In the genomic region with DNA sequence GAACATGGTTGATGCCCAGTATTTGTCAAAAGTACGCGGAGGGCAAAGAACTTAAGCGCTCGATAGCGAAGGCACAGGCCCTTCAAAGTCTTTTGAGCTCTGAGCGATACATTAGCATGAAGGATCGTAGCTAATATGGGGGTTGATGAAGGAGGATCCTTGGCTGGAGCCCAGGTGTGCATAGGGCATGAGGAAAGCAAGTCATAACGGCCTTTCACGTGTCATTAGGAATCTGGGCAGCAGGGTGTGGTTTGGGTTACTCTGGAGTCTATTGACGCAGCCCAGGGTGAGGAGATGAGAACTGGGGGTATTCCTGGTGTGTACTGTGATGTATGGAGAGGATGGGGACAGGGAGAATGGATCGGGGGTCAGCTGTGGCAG, we compare ENCODE assay signal across 9 cellular contexts. TPM values are rescaled to one million over a fixed set of nuclear protein-coding genes. Genes with fewer than 3 reads are reported as not detected.
A peak's percentile ranks its signal among the peaks of the same experiment; 100 is the strongest.
DNase-seq lines count a peak whose midpoint lies in the region; ATAC-seq, FAIRE-seq and TF ChIP-seq lines count a peak whose summit lies in the region.
"Had no signal": no experiment of that assay in that cellular context is flagged by ENCODE, and none has a peak within 500 bp of the region (broad histone marks: within the 10 kb centered on the region; RNA-seq: fewer than 3 reads in every experiment).

No MANE protein-coding gene starts in this region.

- no peak for TF ChIP-seq CTCF in activated CD8-positive, alpha-beta T cell treated with anti-CD3 and anti-CD28 coated beads for 36 hours (IDR thresholded peaks at IDR 0.05)
- no peak for TF ChIP-seq CTCF in omental fat pad (IDR thresholded peaks at IDR 0.05)

- H3K27ac ChIP-seq in HUES48 (ENCODE audit: low read depth, low read length): peak overlapping the region; percentile 94

- peak overlapping the region; percentile 85 for H3K4me3 ChIP-seq in HUES48 (ENCODE audit: low read depth, low read length)

- H3K36me3 ChIP-seq in HUES48 (ENCODE audit: control insufficient read depth, insufficient read depth, low read length): peaks cover 23% of the 10 kb centered on the region

- peak overlapping the region; percentile 86 for H3K4me3 Mint-ChIP-seq in activated CD8-positive, alpha-beta T cell treated with anti-CD3 and anti-CD28 coated beads for 36 hours

- H3K27ac Mint-ChIP-seq in activated CD8-positive, alpha-beta T cell treated with anti-CD3 and anti-CD28 coated beads for 36 hours: peak overlapping the region; percentile 89

- DNase-seq in activated CD4-positive, alpha-beta T cell treated with anti-CD3 and anti-CD28 coated beads for 48 hours: peak; percentile 39
- DNase-seq in activated CD4-positive, alpha-beta T cell treated with anti-CD3 and anti-CD28 coated beads for 1 hour: no peak
- DNase-seq in activated CD8-positive, alpha-beta T cell treated with anti-CD3 and anti-CD28 coated beads for 36 hours: peak; percentile 40
- DNase-seq in frontal cortex (ENCODE audit: low spot score in 2 of 2) (peak; percentile 13 to 35), omental fat pad (ENCODE audit: low spot score) (no peak)

- H3K27me3 ChIP-seq in HUES48 (ENCODE audit: control insufficient read depth, insufficient read depth, low read length): peaks cover 5% of the 10 kb centered on the region; the same call in 1 of the 2 replicates

- CTCF ChIA-PET in activated CD8-positive, alpha-beta T cell treated with anti-CD3 and anti-CD28 coated beads for 36 hours (lab: Charles Lee): interaction anchor here (2.4 to 2.8 kb wide), 2 partner anchors 99 to 134 kb away, joined by 7 to 20 read pairs; no protein-coding TSS in a partner anchor

- intact Hi-C loops in activated CD8-positive, alpha-beta T cell treated with anti-CD3 and anti-CD28 coated beads for 36 hours (cut with micrococcal nuclease): no loop called here

- H3K4me1 Mint-ChIP-seq in activated CD8-positive, alpha-beta T cell treated with anti-CD3 and anti-CD28 coated beads for 36 hours (ENCODE audit: low read depth): peaks cover 35% of the 10 kb centered on the region

- H3K9ac ChIP-seq in HUES48 (ENCODE audit: low read depth, low read length): peak overlapping the region; percentile 94

- H3K9me3 Mint-ChIP-seq in activated CD8-positive, alpha-beta T cell treated with anti-CD3 and anti-CD28 coated beads for 36 hours: no peaks in the 10 kb centered on the region

- POLR2A ChIA-PET in activated CD8-positive, alpha-beta T cell treated with anti-CD3 and anti-CD28 coated beads for 36 hours (lab: Charles Lee): interaction anchor here (0.6 to 2.1 kb wide), 4 partner anchors 10 to 114 kb away, joined by 3 to 7 read pairs (median 3); a partner anchor contains a TSS

- H3K9me3 ChIP-seq in HUES48 (ENCODE audit: control insufficient read depth, insufficient read depth, low read length): no peaks in the 10 kb centered on the region

- FAIRE-seq in frontal cortex (lab: Jason Lieb, UNC): no peak

- H3K36me3 Mint-ChIP-seq in activated CD8-positive, alpha-beta T cell treated with anti-CD3 and anti-CD28 coated beads for 36 hours (ENCODE audit: low read depth): peaks cover 36% of the 10 kb centered on the region

- peak; percentile 1 for ATAC-seq in activated CD8-positive, alpha-beta T cell treated with anti-CD3 and anti-CD28 coated beads for 36 hours
- peak; percentile 57 for ATAC-seq in omental fat pad (ENCODE audit: low FRiP score)
- no peak for ATAC-seq in GM21619 (IDR thresholded peaks at IDR 0.05; ENCODE audit: unreplicated experiment)
- ATAC-seq in HG03378 (IDR thresholded peaks at IDR 0.05; ENCODE audit: unreplicated experiment): no peak

- no peaks in the 10 kb centered on the region for H3K27me3 Mint-ChIP-seq in activated CD8-positive, alpha-beta T cell treated with anti-CD3 and anti-CD28 coated beads for 36 hours

- H3K4me1 ChIP-seq in HUES48 (ENCODE audit: control insufficient read depth, insufficient read depth, low read length): no peaks in the 10 kb centered on the region

RNA-seq across cellular contexts. Expression of a gene that starts 0.6 kb away (rescaled TPM):
- total RNA-seq in activated CD8-positive, alpha-beta T cell treated with anti-CD3 and anti-CD28 coated beads for 36 hours: 10 to 100 TPM; 23.2 to 31.0 TPM
- 20.8 TPM for total RNA-seq in frontal cortex
- total RNA-seq in omental fat pad: 10 to 100 TPM; 21.0 to 37.5 (median 25.2) TPM

RNA-seq across cellular contexts. Expression of a gene that starts 31.7 kb away (rescaled TPM):
- not detected for total RNA-seq in activated CD8-positive, alpha-beta T cell treated with anti-CD3 and anti-CD28 coated beads for 36 hours
- total RNA-seq in frontal cortex (not detected), omental fat pad (not detected)
- total RNA-seq: lung microvascular endothelial cell had no signal

Comparison
In these comparisons a context has a peak if more than half of its experiments do, and no peak if none do; other contexts are left out.
1. DNase-seq: peak in activated CD4-positive, alpha-beta T cell treated with anti-CD3 and anti-CD28 coated beads for 48 hours (single experiment), activated CD8-positive, alpha-beta T cell treated with anti-CD3 and anti-CD28 coated beads for 36 hours (single experiment) and frontal cortex (2 of 2); none in activated CD4-positive, alpha-beta T cell treated with anti-CD3 and anti-CD28 coated beads for 1 hour (single experiment) and omental fat pad (single experiment).
2. ATAC-seq: peak in activated CD8-positive, alpha-beta T cell treated with anti-CD3 and anti-CD28 coated beads for 36 hours (single experiment) and omental fat pad (single experiment); none in GM21619 (single experiment) and HG03378 (single experiment).